ENCODE assay signal across 17 cellular contexts in genomic region chr2:205780645-205781044, GRCh38.
DNase-seq lines count a peak whose midpoint lies in the region; ATAC-seq and TF ChIP-seq lines count a peak whose summit lies in the region.
"Had no signal": no experiment of that assay in that cellular context is flagged by ENCODE, and none has a peak within 500 bp of the region (broad histone marks: within the 10 kb centered on the region; RNA-seq: fewer than 3 reads in every experiment).

No MANE protein-coding gene starts in this region.

- peaks cover 6% of the 10 kb centered on the region for H3K36me3 Mint-ChIP-seq in endothelial cell (ENCODE audit: low read depth, unreplicated experiment)
- H3K36me3 Mint-ChIP-seq in activated CD4-positive, alpha-beta T cell treated with anti-CD3 and anti-CD28 coated beads, Interleukin-2, amount 10 ng/mL, durations not matched to agents 7 days and 5 days (ENCODE audit: low read depth) = no peaks in the 10 kb centered on the region
- peaks cover 6% of the 10 kb centered on the region for H3K36me3 Mint-ChIP-seq in glutamatergic neuron (ENCODE audit: unreplicated experiment)

- H3K4me3 Mint-ChIP-seq in endothelial cell (ENCODE audit: unreplicated experiment) (no peak overlapping the region), glutamatergic neuron (ENCODE audit: unreplicated experiment) (no peak overlapping the region)
- no peak overlapping the region for H3K4me3 Mint-ChIP-seq in activated CD4-positive, alpha-beta T cell treated with anti-CD3 and anti-CD28 coated beads, Interleukin-2, amount 10 ng/mL, durations not matched to agents 7 days and 5 days
- H3K4me3 Mint-ChIP-seq: CD4-positive, alpha-beta T cell had no signal

- peaks cover 11% of the 10 kb centered on the region in 2 donors for H3K36me3 ChIP-seq in stomach smooth muscle (ENCODE audit: control insufficient read depth in 2 of 2, insufficient read depth in 2 of 2, low read length in 2 of 2)

- H3K27me3 ChIP-seq in stomach smooth muscle (ENCODE audit: control insufficient read depth in 1 of 2, insufficient read depth in 2 of 2, low read length in 2 of 2) = no peaks in the 10 kb centered on the region

- H3K4me1 Mint-ChIP-seq in endothelial cell (ENCODE audit: unreplicated experiment) (peaks cover 28% of the 10 kb centered on the region), glutamatergic neuron (ENCODE audit: low read depth, unreplicated experiment) (peaks cover under 1% of the 10 kb centered on the region)
- peaks cover 10% of the 10 kb centered on the region for H3K4me1 Mint-ChIP-seq in activated CD4-positive, alpha-beta T cell treated with anti-CD3 and anti-CD28 coated beads, Interleukin-2, amount 10 ng/mL, durations not matched to agents 7 days and 5 days

- no peaks in the 10 kb centered on the region for H3K9me3 Mint-ChIP-seq in endothelial cell (ENCODE audit: unreplicated experiment)
- H3K9me3 Mint-ChIP-seq in activated CD4-positive, alpha-beta T cell treated with anti-CD3 and anti-CD28 coated beads, Interleukin-2, amount 10 ng/mL, durations not matched to agents 7 days and 5 days = no peaks in the 10 kb centered on the region
- peaks cover 3% of the 10 kb centered on the region for H3K9me3 Mint-ChIP-seq in glutamatergic neuron (ENCODE audit: unreplicated experiment)
- H3K9me3 Mint-ChIP-seq: CD4-positive, alpha-beta T cell had no signal

- no peak overlapping the region for H3K4me3 ChIP-seq in Jurkat, Clone E6-1 (ENCODE audit: low read length)
- H3K4me3 ChIP-seq in stomach smooth muscle (ENCODE audit: low read length in 2 of 2) = no peak overlapping the region
- H3K4me3 ChIP-seq: GM23248 had no signal

- H3K9me3 ChIP-seq in stomach smooth muscle (ENCODE audit: control insufficient read depth in 2 of 2, low read length in 2 of 2) = no peaks in the 10 kb centered on the region

- POLR2A ChIA-PET in activated CD4-positive, alpha-beta T cell treated with anti-CD3 and anti-CD28 coated beads, Interleukin-2, amount 10 ng/mL, durations not matched to agents 7 days and 5 days (lab: Charles Lee) = no interaction called here

- DNase-seq in Jurkat, Clone E6-1 (ENCODE audit: low read depth, low spot score) = peak; percentile 81
- DNase-seq in OCI-M1 (lab: John Stamatoyannopoulos, UW) (peak; percentile 37), endothelial cell (ENCODE audit: low spot score) (no peak), glutamatergic neuron (no peak), NCI-H187 (lab: John Stamatoyannopoulos, UW) (no peak)
- no peak for DNase-seq in activated CD4-positive, alpha-beta T cell treated with anti-CD3 and anti-CD28 coated beads, Interleukin-2, amount 10 ng/mL, durations not matched to agents 7 days and 5 days
- DNase-seq: Calu3; CD4-positive, alpha-beta T cell; DMS53; GM23248; IMR-90; NCI-H1436 treated with DMSO at 0.1 percent for 48 hours; NCI-H2081 treated with DMSO at 0.1 percent for 48 hours; NCI-H510A treated with DMSO at 0.1 percent for 48 hours had no signal

- no peak for ATAC-seq in HG03039 (IDR thresholded peaks at IDR 0.05; ENCODE audit: unreplicated experiment)
- ATAC-seq: HCT116 had no signal

- peaks cover 51% of the 10 kb centered on the region for H3K4me1 ChIP-seq in stomach smooth muscle (ENCODE audit: control insufficient read depth, insufficient read depth, low read length)

- peak overlapping the region; percentile 30 for H3K27ac Mint-ChIP-seq in endothelial cell (ENCODE audit: unreplicated experiment)
- H3K27ac Mint-ChIP-seq in activated CD4-positive, alpha-beta T cell treated with anti-CD3 and anti-CD28 coated beads, Interleukin-2, amount 10 ng/mL, durations not matched to agents 7 days and 5 days = no peak overlapping the region
- no peak overlapping the region for H3K27ac Mint-ChIP-seq in glutamatergic neuron (ENCODE audit: unreplicated experiment)

- CTCF ChIA-PET in activated CD4-positive, alpha-beta T cell treated with anti-CD3 and anti-CD28 coated beads, Interleukin-2, amount 10 ng/mL, durations not matched to agents 7 days and 5 days (lab: Charles Lee) = no interaction called here

- H3K27ac ChIP-seq in stomach smooth muscle (ENCODE audit: low read length) = peak overlapping the region; percentile 96
- H3K27ac ChIP-seq: GM23248 had no signal

- peak overlapping the region in 1 of 2 donors; percentile 24 for H3K9ac ChIP-seq in stomach smooth muscle (ENCODE audit: low read length in 2 of 2)
- H3K9ac ChIP-seq: GM23248 had no signal

- peaks cover 5% of the 10 kb centered on the region for H3K27me3 Mint-ChIP-seq in endothelial cell (ENCODE audit: unreplicated experiment)
- H3K27me3 Mint-ChIP-seq in activated CD4-positive, alpha-beta T cell treated with anti-CD3 and anti-CD28 coated beads, Interleukin-2, amount 10 ng/mL, durations not matched to agents 7 days and 5 days = peaks cover 7% of the 10 kb centered on the region
- H3K27me3 Mint-ChIP-seq in glutamatergic neuron (ENCODE audit: unreplicated experiment) = peaks cover 1% of the 10 kb centered on the region

- TF ChIP-seq CTCF in endothelial cell (IDR thresholded peaks at IDR 0.05; ENCODE audit: unreplicated experiment) (no peak), glutamatergic neuron (IDR thresholded peaks at IDR 0.05; ENCODE audit: partially characterized antibody, unreplicated experiment) (no peak)

Comparison
In these comparisons a context has a peak if more than half of its experiments do, and no peak if none do; other contexts are left out.
1. DNase-seq: peak in Jurkat, Clone E6-1 (single experiment) and OCI-M1 (single experiment); none in endothelial cell (single experiment), activated CD4-positive, alpha-beta T cell treated with anti-CD3 and anti-CD28 coated beads, Interleukin-2, amount 10 ng/mL, durations not matched to agents 7 days and 5 days (single experiment), glutamatergic neuron (single experiment) and NCI-H187 (0 of 2).